9 cellular contexts compared by ENCODE assay signal in genomic region chr3:69288161-69288895, GRCh38.
A peak's percentile ranks its signal among the peaks of the same experiment; 100 is the strongest.
DNase-seq lines count a peak whose midpoint lies in the region; ATAC-seq and TF ChIP-seq lines count a peak whose summit lies in the region.
"Had no signal": no experiment of that assay in that cellular context is flagged by ENCODE, and none has a peak within 500 bp of the region (broad histone marks: within the 10 kb centered on the region; RNA-seq: fewer than 3 reads in every experiment).

No MANE protein-coding gene starts in this region.

- no peak overlapping the region for H3K23ac ChIP-seq in H9 (ENCODE audit: insufficient read length, low read depth, low read length)

- H3K14ac ChIP-seq in H9 (ENCODE audit: insufficient read depth, low read length): no peak overlapping the region

- H2BK15ac ChIP-seq in H9 (ENCODE audit: low read depth, low read length): no peak overlapping the region

- peak overlapping the region; percentile 7; the same call in 1 of the 2 replicates for H3K9ac ChIP-seq in ES-I3 (ENCODE audit: low read depth, low read length)
- no peak overlapping the region for H3K9ac ChIP-seq in H9 (ENCODE audit: extremely low read depth, insufficient read length, low read length)

- in situ Hi-C loops in gastrocnemius medialis (cut with MboI; ENCODE audit: low sequenced_read_pairs in 4 of 4): no loop called here

- no peak overlapping the region for H4K91ac ChIP-seq in H9 (ENCODE audit: insufficient read length, low read depth, low read length)

- H3K4me3 Mint-ChIP-seq in H9 (peak overlapping the region; percentile 34 to 50; a peak in 4 of 5 replicates), mesothelial cell of epicardium (peak overlapping the region; percentile 30), HFFc6 (no peak overlapping the region)
- peak overlapping the region; percentile 24 for H3K4me3 Mint-ChIP-seq in T-helper 2 cell treated with Interferon-gamma antibody and Interleukin-4, amounts not matched to agents 5 μg/mL and 100 μg/mL, for 36 hours
- H3K4me3 Mint-ChIP-seq: memory B cell had no signal

- WGBS in H9 (ENCODE audit: extremely low coverage, insufficient read length, low lambda C conversion rate): no CpG with 5 or more reads among the region's 12 CpGs

- H2BK120ac ChIP-seq in H9 (ENCODE audit: low read depth, low read length, poor library complexity, severe bottlenecking): no peak overlapping the region

- H3K9me3 Mint-ChIP-seq in H9: no peaks in the 10 kb centered on the region; a peak in 1 of 5 replicates
- no peaks in the 10 kb centered on the region for H3K9me3 Mint-ChIP-seq in T-helper 2 cell treated with Interferon-gamma antibody and Interleukin-4, amounts not matched to agents 5 μg/mL and 100 μg/mL, for 36 hours
- peaks cover 3% of the 10 kb centered on the region for H3K9me3 Mint-ChIP-seq in mesothelial cell of epicardium
- no peaks in the 10 kb centered on the region for H3K9me3 Mint-ChIP-seq in HFFc6
- H3K9me3 Mint-ChIP-seq: memory B cell had no signal

- H3K79me2 ChIP-seq in H9 (ENCODE audit: insufficient read depth, low read length): no peaks in the 10 kb centered on the region

- H3K27me3 ChIP-seq in H9 (ENCODE audit: insufficient read depth, low read length) (no peaks in the 10 kb centered on the region), gastrocnemius medialis (no peaks in the 10 kb centered on the region)

- intact Hi-C loops in gastrocnemius medialis (cut with DNase I; ENCODE audit: low total_unique reads): no loop called here

- no peak overlapping the region for H3K4me3 ChIP-seq in gastrocnemius medialis

- no peak for TF ChIP-seq POLR2A in gastrocnemius medialis (IDR thresholded peaks at IDR 0.05)

- H2BK12ac ChIP-seq in H9 (ENCODE audit: insufficient read length, low read depth, low read length): no peak overlapping the region

- H3K27me3 Mint-ChIP-seq in H9 (ENCODE audit: low read depth) (peaks cover 19% of the 10 kb centered on the region), mesothelial cell of epicardium (ENCODE audit: low read depth) (no peaks in the 10 kb centered on the region), HFFc6 (ENCODE audit: insufficient read depth) (peaks cover 24% of the 10 kb centered on the region)
- no peaks in the 10 kb centered on the region for H3K27me3 Mint-ChIP-seq in T-helper 2 cell treated with Interferon-gamma antibody and Interleukin-4, amounts not matched to agents 5 μg/mL and 100 μg/mL, for 36 hours (ENCODE audit: low read depth)

- peak overlapping the region; percentile 35 for H3K4me2 ChIP-seq in H9 (ENCODE audit: insufficient read depth, insufficient read length, low read length)

- H3K18ac ChIP-seq in H9 (ENCODE audit: insufficient read length, low read depth, low read length): no peak overlapping the region

- no peak overlapping the region for H4K8ac ChIP-seq in H9 (replicated peaks; ENCODE audit: insufficient read length, low read depth, low read length)

- H3K36me3 Mint-ChIP-seq in H9 (ENCODE audit: insufficient read depth in 1 of 3, low read depth in 3 of 3) (peaks cover 0 to 3% (median 0%) of the 10 kb centered on the region in 3 experiments; a peak in 2 of 7 replicates), mesothelial cell of epicardium (peaks cover 6% of the 10 kb centered on the region), HFFc6 (ENCODE audit: low read depth) (no peaks in the 10 kb centered on the region)
- no peaks in the 10 kb centered on the region for H3K36me3 Mint-ChIP-seq in T-helper 2 cell treated with Interferon-gamma antibody and Interleukin-4, amounts not matched to agents 5 μg/mL and 100 μg/mL, for 36 hours (ENCODE audit: low read depth)
- H3K36me3 Mint-ChIP-seq: memory B cell had no signal

- no peak overlapping the region for H4K5ac ChIP-seq in H9 (ENCODE audit: insufficient read length, low read depth, low read length)

- H3T11ph ChIP-seq in H9 (ENCODE audit: low read length): no peak overlapping the region

- H3K4ac ChIP-seq in H9 (ENCODE audit: low read depth, low read length): no peak overlapping the region

- no peak overlapping the region for H3K27ac ChIP-seq in H9 (ENCODE audit: insufficient read length, low read depth, low read length)
- H3K27ac ChIP-seq in gastrocnemius medialis: no peak overlapping the region

- H2BK5ac ChIP-seq in H9 (ENCODE audit: insufficient read length, low read length): no peak overlapping the region

- H4K20me1 ChIP-seq in H9 (ENCODE audit: control insufficient read depth, insufficient read depth, insufficient read length): no peaks in the 10 kb centered on the region

- H3K4me1 Mint-ChIP-seq in H9: peaks cover 51 to 59% of the 10 kb centered on the region in 2 experiments
- H3K4me1 Mint-ChIP-seq in T-helper 2 cell treated with Interferon-gamma antibody and Interleukin-4, amounts not matched to agents 5 μg/mL and 100 μg/mL, for 36 hours (ENCODE audit: low read depth): peaks cover 8% of the 10 kb centered on the region
- peaks cover 72% of the 10 kb centered on the region for H3K4me1 Mint-ChIP-seq in mesothelial cell of epicardium
- peaks cover 11% of the 10 kb centered on the region for H3K4me1 Mint-ChIP-seq in HFFc6 (ENCODE audit: low read depth)
- H3K4me1 Mint-ChIP-seq: memory B cell had no signal

- H2BK20ac ChIP-seq in H9 (ENCODE audit: low read depth, low read length, poor library complexity, severe bottlenecking): no peak overlapping the region

- H3K27ac Mint-ChIP-seq in H9 (peak overlapping the region in 2 of 3 experiments; percentile 76 to 87; a peak in 4 of 7 replicates), mesothelial cell of epicardium (peak overlapping the region; percentile 86), HFFc6 (no peak overlapping the region)
- peak overlapping the region; percentile 6 for H3K27ac Mint-ChIP-seq in T-helper 2 cell treated with Interferon-gamma antibody and Interleukin-4, amounts not matched to agents 5 μg/mL and 100 μg/mL, for 36 hours
- H3K27ac Mint-ChIP-seq: memory B cell had no signal

- H3K4me1 ChIP-seq in ES-I3 (ENCODE audit: insufficient read depth, low read length) (peaks cover 33% of the 10 kb centered on the region), H9 (ENCODE audit: insufficient read depth, low read length) (peaks cover 5% of the 10 kb centered on the region; the same call in 1 of the 2 replicates), gastrocnemius medialis (no peaks in the 10 kb centered on the region)

- ATAC-seq in HG03460 (IDR thresholded peaks at IDR 0.05; ENCODE audit: unreplicated experiment) (no peak), gastrocnemius medialis (no peak)

- no peak overlapping the region for H2AFZ ChIP-seq in H9 (ENCODE audit: low read length)

- no peaks in the 10 kb centered on the region for H3K23me2 ChIP-seq in H9 (ENCODE audit: insufficient read length, low read depth, low read length, poor library complexity, severe bottlenecking)

- H2AK5ac ChIP-seq in H9 (ENCODE audit: insufficient read length, low read length): no peak overlapping the region

- H3K36me3 ChIP-seq in ES-I3 (ENCODE audit: insufficient read depth, low read length): no peaks in the 10 kb centered on the region
- H3K36me3 ChIP-seq in gastrocnemius medialis: no peaks in the 10 kb centered on the region

- H3K56ac ChIP-seq in H9 (ENCODE audit: insufficient read length, low read depth, low read length): no peak overlapping the region

- TF ChIP-seq CTCF in H9 (conservative IDR thresholded peaks at IDR 0.05) (no peak), mesothelial cell of epicardium (IDR thresholded peaks at IDR 0.05; ENCODE audit: unreplicated experiment) (no peak), HFFc6 (IDR thresholded peaks at IDR 0.05) (no peak), gastrocnemius medialis (IDR thresholded peaks at IDR 0.05 in 4 of 5, conservative IDR thresholded peaks at IDR 0.05 in 1 of 5) (no peak)

- no peaks in the 10 kb centered on the region for H3K9me3 ChIP-seq in ES-I3 (ENCODE audit: control insufficient read depth, insufficient read depth, low read length)
- H3K9me3 ChIP-seq in H9 (ENCODE audit: control insufficient read depth, low read depth, low read length): no peaks in the 10 kb centered on the region
- H3K9me3 ChIP-seq in gastrocnemius medialis: no peaks in the 10 kb centered on the region

- H3K79me1 ChIP-seq in H9 (ENCODE audit: insufficient read depth, low read depth, low read length, poor library complexity, severe bottlenecking): no peaks in the 10 kb centered on the region

- DNase-seq in H9 (peak; percentile 83), mesothelial cell of epicardium (ENCODE audit: low spot score in 2 of 2, unreplicated experiment in 2 of 2) (peak; percentile 25 to 64), HFFc6 (no peak), gastrocnemius medialis (no peak), cerebellar nuclear complex (lab: John Stamatoyannopoulos, UW) (no peak)
- peak; percentile 56 for DNase-seq in T-helper 2 cell treated with Interferon-gamma antibody and Interleukin-4, amounts not matched to agents 5 μg/mL and 100 μg/mL, for 36 hours (ENCODE audit: low spot score)

Comparison
In these comparisons a context has a peak if more than half of its experiments do, and no peak if none do; other contexts are left out.
1. DNase-seq: peak in H9 (single experiment), T-helper 2 cell treated with Interferon-gamma antibody and Interleukin-4, amounts not matched to agents 5 μg/mL and 100 μg/mL, for 36 hours (single experiment) and mesothelial cell of epicardium (2 of 2); none in HFFc6 (single experiment), gastrocnemius medialis (0 of 2) and cerebellar nuclear complex (0 of 2).